8 cellular contexts compared by ENCODE assay signal in the genomic region with DNA sequence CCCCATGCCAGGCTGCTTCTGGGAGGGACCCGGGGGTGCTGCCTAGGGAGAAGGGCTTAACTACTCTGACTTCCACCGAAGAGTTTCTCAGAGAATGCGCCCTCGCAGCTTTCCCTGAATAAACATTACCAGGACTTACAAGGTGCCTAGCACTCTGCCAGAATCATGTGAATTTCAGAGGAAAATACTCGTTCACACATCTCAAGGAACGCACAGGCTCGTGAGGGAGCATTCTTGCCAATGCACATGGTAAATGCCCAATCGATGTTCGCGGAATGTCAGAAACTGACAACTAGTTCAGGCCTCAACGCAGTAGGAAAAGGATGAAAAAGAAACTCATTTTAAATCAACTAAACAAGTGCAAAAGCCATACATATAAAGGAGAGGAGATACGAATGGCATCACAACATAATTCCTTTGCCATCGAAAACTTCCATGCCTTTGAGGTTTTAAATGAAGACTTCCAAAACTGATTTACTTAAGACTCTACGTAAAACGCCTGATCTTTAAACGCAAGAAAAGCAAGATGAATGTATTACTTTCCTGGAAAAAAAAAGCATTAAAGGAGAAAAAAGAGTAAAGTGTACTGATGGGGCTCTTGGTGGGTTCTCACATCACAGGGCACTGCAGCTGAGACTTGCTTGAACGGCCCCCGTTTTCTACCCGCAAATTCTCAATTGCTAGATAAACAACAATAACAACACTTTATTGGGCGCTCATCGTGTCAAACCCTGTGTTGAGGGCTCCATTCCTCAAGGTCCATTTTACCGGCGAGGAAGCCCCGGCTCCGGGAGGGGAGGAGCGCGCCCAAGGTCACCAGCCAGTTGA. TPM values are rescaled to one million over a fixed set of nuclear protein-coding genes. Genes with fewer than 3 reads are reported as not detected.
DNase-seq lines count a peak whose midpoint lies in the region; ATAC-seq, FAIRE-seq and TF ChIP-seq lines count a peak whose summit lies in the region.

No MANE protein-coding gene starts in this region.

- ATAC-seq in activated naive CD4-positive, alpha-beta T cell treated with anti-CD3 and anti-CD28 coated beads, Interleukin-2, amount 50 U/mL, for 72 hours, result no peak
- ATAC-seq in HG02678 (IDR thresholded peaks at IDR 0.05; ENCODE audit: unreplicated experiment) (no peak), HG02981 (IDR thresholded peaks at IDR 0.05; ENCODE audit: unreplicated experiment) (no peak)

- H3K4me3 ChIP-seq in BE2C (ENCODE audit: low read depth, low read length) (peak overlapping the region; percentile 96), iPS-18a (ENCODE audit: low read length) (peak overlapping the region; percentile 96), small intestine (ENCODE audit: low read depth in 1 of 2, low read length in 2 of 2) (peak overlapping the region; percentile 81 to 91)

- DNase-seq in BE2C, result no peak
- no peak for DNase-seq in HEK293T (ENCODE audit: extremely low spot score)
- no peak for DNase-seq in activated naive CD4-positive, alpha-beta T cell treated with anti-CD3 and anti-CD28 coated beads, Interleukin-2, amount 50 U/mL, for 72 hours (ENCODE audit: low spot score in 2 of 2)
- peak; percentile 78 for DNase-seq in small intestine
- DNase-seq in middle frontal gyrus (ENCODE audit: extremely low spot score, low spot score), result no peak

- WGBS in small intestine, 3 donors, result 3 to 13% (median 7%) methylated on average over 25 to 27 of the region's 27 CpGs

- H3K27ac ChIP-seq in iPS-18a (ENCODE audit: low read length) (no peak overlapping the region), small intestine (ENCODE audit: low read depth in 1 of 2, low read length in 1 of 2) (peak overlapping the region; percentile 95 to 97)

- no peak for TF ChIP-seq CTCF in BE2C (IDR thresholded peaks at IDR 0.05; ENCODE audit: low read depth, low read length)

- H3K36me3 Mint-ChIP-seq in activated naive CD4-positive, alpha-beta T cell treated with anti-CD3 and anti-CD28 coated beads, Interleukin-2, amount 50 U/mL, for 72 hours, result peaks cover 15 to 57% of the 10 kb centered on the region in 2 donors

- peak overlapping the region; percentile 96 to 99 for H3K27ac Mint-ChIP-seq in activated naive CD4-positive, alpha-beta T cell treated with anti-CD3 and anti-CD28 coated beads, Interleukin-2, amount 50 U/mL, for 72 hours

- H3K9me3 ChIP-seq in BE2C (no peaks in the 10 kb centered on the region), iPS-18a (ENCODE audit: control insufficient read depth, low read depth, low read length) (no peaks in the 10 kb centered on the region), small intestine (ENCODE audit: control insufficient read depth, low read depth) (no peaks in the 10 kb centered on the region)

- POLR2A ChIA-PET in HEK293T (lab: Yijun Ruan, JAX), result interaction anchor here (1.4 kb wide), 1 partner anchor 9 kb away, joined by 10 read pairs; no protein-coding TSS in a partner anchor

- H3K36me3 ChIP-seq in BE2C, result no peaks in the 10 kb centered on the region; the same call in none of the 2 replicates
- H3K36me3 ChIP-seq in iPS-18a (ENCODE audit: control insufficient read depth, low read depth, low read length), result peaks cover 3% of the 10 kb centered on the region
- no peaks in the 10 kb centered on the region for H3K36me3 ChIP-seq in small intestine (ENCODE audit: control insufficient read depth in 2 of 2, insufficient read depth in 2 of 2, low read length in 2 of 2)

- no peaks in the 10 kb centered on the region for H3K27me3 ChIP-seq in BE2C
- no peaks in the 10 kb centered on the region for H3K27me3 ChIP-seq in iPS-18a (ENCODE audit: control insufficient read depth, insufficient read depth, low read length)
- H3K27me3 ChIP-seq in small intestine (ENCODE audit: control insufficient read depth in 2 of 2, insufficient read depth in 2 of 2, low read length in 2 of 2), result no peaks in the 10 kb centered on the region

- no peak for FAIRE-seq in small intestine (lab: Jason Lieb, UNC)

- H3K9me3 Mint-ChIP-seq in activated naive CD4-positive, alpha-beta T cell treated with anti-CD3 and anti-CD28 coated beads, Interleukin-2, amount 50 U/mL, for 72 hours, result no peaks in the 10 kb centered on the region

- CTCF ChIA-PET in HEK293T (lab: Yijun Ruan, JAX), result interaction anchor here (0.7 to 1.6 kb wide), 3 partner anchors 13 to 297 kb away, joined by 3 to 7 read pairs (median 4); no protein-coding TSS in a partner anchor

- peak overlapping the region; percentile 97 for H3K9ac ChIP-seq in iPS-18a (ENCODE audit: low read length)

- H3K4me1 ChIP-seq in BE2C (no peaks in the 10 kb centered on the region), iPS-18a (ENCODE audit: control insufficient read depth, low read depth, low read length) (peaks cover 11% of the 10 kb centered on the region), small intestine (ENCODE audit: control insufficient read depth in 2 of 2, insufficient read depth in 1 of 2, low read depth in 1 of 2, low read length in 1 of 2) (peaks cover 0 to 11% of the 10 kb centered on the region in 2 donors)

TF ChIP-seq in HEK293T, 16 proteins besides CTCF, POLR2A, EP300 and RAD21:
- no peak for TF ChIP-seq TARDBP (IDR thresholded peaks at IDR 0.05)
- TF ChIP-seq L3MBTL2 (conservative IDR thresholded peaks at IDR 0.05), result peak; percentile 47
- TF ChIP-seq, protein P1, sequence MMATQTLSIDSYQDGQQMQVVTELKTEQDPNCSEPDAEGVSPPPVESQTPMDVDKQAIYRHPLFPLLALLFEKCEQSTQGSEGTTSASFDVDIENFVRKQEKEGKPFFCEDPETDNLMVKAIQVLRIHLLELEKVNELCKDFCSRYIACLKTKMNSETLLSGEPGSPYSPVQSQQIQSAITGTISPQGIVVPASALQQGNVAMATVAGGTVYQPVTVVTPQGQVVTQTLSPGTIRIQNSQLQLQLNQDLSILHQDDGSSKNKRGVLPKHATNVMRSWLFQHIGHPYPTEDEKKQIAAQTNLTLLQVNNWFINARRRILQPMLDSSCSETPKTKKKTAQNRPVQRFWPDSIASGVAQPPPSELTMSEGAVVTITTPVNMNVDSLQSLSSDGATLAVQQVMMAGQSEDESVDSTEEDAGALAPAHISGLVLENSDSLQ (IDR thresholded peaks at IDR 0.05), result peak; percentile 54; the same call in 1 of the 2 replicates
- TF ChIP-seq ELF4 (IDR thresholded peaks at IDR 0.05), result no peak

RNA-seq across cellular contexts. Expression of a gene that starts 0.8 kb away (rescaled TPM):
- polyA plus RNA-seq in BE2C (2012; ENCODE audit: insufficient read depth, insufficient read length, low read depth), result 65.0 TPM
- 100 to 1,000 TPM; 107 to 144 TPM for total RNA-seq in activated naive CD4-positive, alpha-beta T cell treated with anti-CD3 and anti-CD28 coated beads, Interleukin-2, amount 50 U/mL, for 72 hours
- 100 to 1,000 TPM; 121 to 140 (median 129) TPM for polyA plus RNA-seq in small intestine

RNA-seq across cellular contexts. Expression of a gene that starts 1.2 kb away (rescaled TPM):
- 11.8 TPM for polyA plus RNA-seq in BE2C (2012; ENCODE audit: insufficient read depth, insufficient read length, low read depth)
- 10 to 100 TPM; 41.7 to 57.9 TPM for total RNA-seq in activated naive CD4-positive, alpha-beta T cell treated with anti-CD3 and anti-CD28 coated beads, Interleukin-2, amount 50 U/mL, for 72 hours
- polyA plus RNA-seq in small intestine, result 10 to 100 TPM in 1 of 3 donors, 1 to 10 TPM in 2; 5.8 to 22.9 (median 6.2) TPM

RNA-seq across cellular contexts. Expression of a gene that starts 29.8 kb away (rescaled TPM):
- polyA plus RNA-seq in BE2C (2012; ENCODE audit: insufficient read depth, insufficient read length, low read depth), result 27.6 TPM
- 10 to 100 TPM; 12.4 to 16.5 TPM for total RNA-seq in activated naive CD4-positive, alpha-beta T cell treated with anti-CD3 and anti-CD28 coated beads, Interleukin-2, amount 50 U/mL, for 72 hours
- polyA plus RNA-seq in small intestine, result 10 to 100 TPM; 13.5 to 17.4 (median 13.8) TPM
